In genomic region chr18:74147491-74147778, GRCh38 we compare ENCODE assay signal across 8 cellular contexts. TPM values are rescaled to one million over a fixed set of nuclear protein-coding genes. Genes with fewer than 3 reads are reported as not detected.
DNase-seq lines count a peak whose midpoint lies in the region; ATAC-seq and TF ChIP-seq lines count a peak whose summit lies in the region.

No MANE protein-coding gene starts in this region.

- CTCF ChIA-PET in activated CD8-positive, alpha-beta T cell treated with anti-CD3 and anti-CD28 coated beads for 36 hours (lab: Charles Lee), result no interaction called here

- H3K9me3 Mint-ChIP-seq in activated CD8-positive, alpha-beta T cell treated with anti-CD3 and anti-CD28 coated beads for 36 hours, result no peaks in the 10 kb centered on the region

- ATAC-seq in activated CD8-positive, alpha-beta T cell treated with anti-CD3 and anti-CD28 coated beads for 36 hours, result no peak
- no peak for ATAC-seq in HG02884 (IDR thresholded peaks at IDR 0.05; ENCODE audit: unreplicated experiment)

- no peak for TF ChIP-seq CTCF in activated CD8-positive, alpha-beta T cell treated with anti-CD3 and anti-CD28 coated beads for 36 hours (IDR thresholded peaks at IDR 0.05)
- TF ChIP-seq CTCF in spleen (IDR thresholded peaks at IDR 0.05 in 8 of 11, conservative IDR thresholded peaks at IDR 0.05 in 3 of 11), result peak in 2 of 11 experiments; percentile 8 to 11

- peaks cover 39% of the 10 kb centered on the region for H3K4me1 Mint-ChIP-seq in activated CD8-positive, alpha-beta T cell treated with anti-CD3 and anti-CD28 coated beads for 36 hours (ENCODE audit: low read depth)

- no peak for TF ChIP-seq POLR2A in spleen (IDR thresholded peaks at IDR 0.05)

- WGBS in spleen, 5 donors, result 0% methylated on average over 8 to 28 of the region's 28 CpGs

- no peak overlapping the region for H3K9ac ChIP-seq in iPS-15b (ENCODE audit: low read depth, low read length)

- H3K9me3 ChIP-seq in HAP-1 (peaks cover 3% of the 10 kb centered on the region; the same call in 1 of the 2 replicates), iPS-15b (ENCODE audit: control insufficient read depth, insufficient read depth, low read length) (no peaks in the 10 kb centered on the region), spleen (no peaks in the 10 kb centered on the region)

- H3K36me3 ChIP-seq in HAP-1 (replicated peaks) (peaks cover 15% of the 10 kb centered on the region), iPS-15b (ENCODE audit: control insufficient read depth, insufficient read depth, low read length) (no peaks in the 10 kb centered on the region), spleen (peaks cover 0 to 28% (median 1%) of the 10 kb centered on the region in 6 donors)

- peak overlapping the region; percentile 89 to 99 (median 96) for H3K27ac ChIP-seq in spleen

- DNase-seq in HAP-1 (ENCODE audit: low spot score in 2 of 2) (no peak), spleen (no peak), NCI-H2171 treated with DMSO at 0.1 percent for 48 hours (lab: John Stamatoyannopoulos, UW) (no peak), activated gamma-delta T cell (lab: John Stamatoyannopoulos, UW) (no peak), AML-193 (lab: John Stamatoyannopoulos, UW) (no peak)
- DNase-seq in activated CD8-positive, alpha-beta T cell treated with anti-CD3 and anti-CD28 coated beads for 36 hours, result no peak

- H3K27ac Mint-ChIP-seq in activated CD8-positive, alpha-beta T cell treated with anti-CD3 and anti-CD28 coated beads for 36 hours, result peak overlapping the region; percentile 99

- peak overlapping the region; percentile 98 for H3K4me3 Mint-ChIP-seq in activated CD8-positive, alpha-beta T cell treated with anti-CD3 and anti-CD28 coated beads for 36 hours

- H3K4me1 ChIP-seq in HAP-1 (peaks cover 26% of the 10 kb centered on the region), iPS-15b (ENCODE audit: control insufficient read depth, insufficient read depth, low read length) (peaks cover 5% of the 10 kb centered on the region), spleen (peaks cover 16 to 50% (median 40%) of the 10 kb centered on the region in 6 donors)

- H3K27me3 ChIP-seq in HAP-1 (ENCODE audit: low read depth), result peaks cover 5% of the 10 kb centered on the region; the same call in 1 of the 2 replicates
- H3K27me3 ChIP-seq in iPS-15b (ENCODE audit: control insufficient read depth, insufficient read depth, low read length), result peaks cover 10% of the 10 kb centered on the region
- no peaks in the 10 kb centered on the region for H3K27me3 ChIP-seq in spleen (replicated peaks in 1 of 7)

- peaks cover 38% of the 10 kb centered on the region for H3K36me3 Mint-ChIP-seq in activated CD8-positive, alpha-beta T cell treated with anti-CD3 and anti-CD28 coated beads for 36 hours (ENCODE audit: low read depth)

- H3K4me3 ChIP-seq in HAP-1 (peak overlapping the region; percentile 90), iPS-15b (ENCODE audit: low read depth, low read length) (peak overlapping the region; percentile 92), spleen (peak overlapping the region; percentile 59 to 92 (median 80))

- in situ Hi-C loops in HAP-1 (cut with MboI; ENCODE audit: low sequenced_read_pairs), result no loop called here

- POLR2A ChIA-PET in activated CD8-positive, alpha-beta T cell treated with anti-CD3 and anti-CD28 coated beads for 36 hours (lab: Charles Lee), result no interaction called here

- H3K27me3 Mint-ChIP-seq in activated CD8-positive, alpha-beta T cell treated with anti-CD3 and anti-CD28 coated beads for 36 hours, result peaks cover 2% of the 10 kb centered on the region

- intact Hi-C loops in activated CD8-positive, alpha-beta T cell treated with anti-CD3 and anti-CD28 coated beads for 36 hours (cut with micrococcal nuclease), result loop anchor here (5.0 kb wide), 2 partner anchors 80 to 350 kb away; partner anchors contain the start of gene CNDP2
- intact Hi-C loops in spleen (cut with DNase I; ENCODE audit: low total_unique reads), result no loop called here

RNA-seq across cellular contexts. Expression of gene FBXO15, which starts 0.2 kb away (rescaled TPM):
- total RNA-seq in activated CD8-positive, alpha-beta T cell treated with anti-CD3 and anti-CD28 coated beads for 36 hours, result 1 to 10 TPM; 2.1 TPM
- 1 to 10 TPM in 2 of 7 donors, under 1 TPM in 5; 0.28 to 1.3 (median 0.77) TPM for total RNA-seq in spleen
- polyA plus RNA-seq in spleen, result 1 to 10 TPM; 2.5 to 3.5 (median 3.3) TPM

RNA-seq across cellular contexts. Expression of gene TIMM21, which starts 0.9 kb away (rescaled TPM):
- 10 to 100 TPM; 70.2 to 71.2 TPM for total RNA-seq in activated CD8-positive, alpha-beta T cell treated with anti-CD3 and anti-CD28 coated beads for 36 hours
- 10 to 100 TPM; 21.7 to 34.7 (median 24.9) TPM for total RNA-seq in spleen
- polyA plus RNA-seq in spleen, result 10 to 100 TPM; 13.5 to 17.9 (median 16.8) TPM
